13 cellular contexts compared by ENCODE assay signal in genomic region chr2:204282525-204282924, GRCh38.
DNase-seq lines count a peak whose midpoint lies in the region; ATAC-seq and TF ChIP-seq lines count a peak whose summit lies in the region.
"Had no signal": no experiment of that assay in that cellular context is flagged by ENCODE, and none has a peak within 500 bp of the region (broad histone marks: within the 10 kb centered on the region; RNA-seq: fewer than 3 reads in every experiment).

No MANE protein-coding gene starts in this region.

- H3K4me2 ChIP-seq in mesendoderm (ENCODE audit: low read length): no peak overlapping the region

- H3K27ac ChIP-seq in mesendoderm (ENCODE audit: low read depth, low read length): no peak overlapping the region
- H3K27ac ChIP-seq: heart right ventricle had no signal

- no peak overlapping the region for H3K4me3 Mint-ChIP-seq in glutamatergic neuron (ENCODE audit: unreplicated experiment)
- H3K4me3 Mint-ChIP-seq: B cell had no signal

- no peak overlapping the region for H4K8ac ChIP-seq in mesendoderm (ENCODE audit: low read depth, low read length)

- H3K4me3 ChIP-seq in choroid plexus epithelial cell (ENCODE audit: low read depth, low read length) (no peak overlapping the region), mesendoderm (ENCODE audit: low read length) (no peak overlapping the region)
- H3K4me3 ChIP-seq: heart right ventricle had no signal

- H2BK5ac ChIP-seq in mesendoderm (ENCODE audit: low read length): no peak overlapping the region

- no peaks in the 10 kb centered on the region for H3K79me2 ChIP-seq in mesendoderm (ENCODE audit: control insufficient read depth, insufficient read depth, low read length)

- H3K4me1 Mint-ChIP-seq in glutamatergic neuron (ENCODE audit: low read depth, unreplicated experiment): peaks cover 4% of the 10 kb centered on the region
- H3K4me1 Mint-ChIP-seq: B cell had no signal

- H2BK15ac ChIP-seq in mesendoderm (replicated peaks; ENCODE audit: low read depth): peak overlapping the region; percentile 38

- H2AK5ac ChIP-seq in mesendoderm (ENCODE audit: low read length): no peak overlapping the region

- H3K36me3 Mint-ChIP-seq in glutamatergic neuron (ENCODE audit: unreplicated experiment): no peaks in the 10 kb centered on the region
- no peaks in the 10 kb centered on the region for H3K36me3 Mint-ChIP-seq in activated naive CD4-positive, alpha-beta T cell treated with anti-CD3 and anti-CD28 coated beads, Interleukin-2, amount 50 U/mL, for 72 hours

- no peak overlapping the region for H2BK120ac ChIP-seq in mesendoderm (ENCODE audit: low read depth, low read length)

- no peaks in the 10 kb centered on the region for H3K79me1 ChIP-seq in mesendoderm (ENCODE audit: low read length)

- H3K18ac ChIP-seq in mesendoderm (ENCODE audit: low read length): peak overlapping the region; percentile 61

- DNase-seq in choroid plexus epithelial cell (ENCODE audit: low read depth) (peak; percentile 39), mesendoderm (peak; percentile 92), glutamatergic neuron (no peak)
- no peak for DNase-seq in activated naive CD4-positive, alpha-beta T cell treated with anti-CD3 and anti-CD28 coated beads, Interleukin-2, amount 50 U/mL, for 72 hours (ENCODE audit: low spot score in 2 of 2)
- DNase-seq: effector CD8-positive, alpha-beta T cell; heart right ventricle; NCI-H1048; stimulated activated naive CD8-positive, alpha-beta T cell treated with anti-CD3 and anti-CD28 coated beads, Interleukin-15, Interleukin-2, amounts not matched to agents 100 U/mL and 50 U/mL, for 24 hours had no signal

- no CpG with 5 or more reads among the region's 4 CpGs for WGBS in mesendoderm (ENCODE audit: extremely low coverage, insufficient coverage, low lambda C conversion rate)

- no peak overlapping the region for H3K56ac ChIP-seq in mesendoderm (ENCODE audit: low read length)

- H3K4me1 ChIP-seq in mesendoderm (ENCODE audit: control insufficient read depth, low read depth, low read length): peaks cover 7% of the 10 kb centered on the region

- no peak overlapping the region for H3K4ac ChIP-seq in mesendoderm (ENCODE audit: low read depth, low read length)

- H3K27ac Mint-ChIP-seq in glutamatergic neuron (ENCODE audit: unreplicated experiment): no peak overlapping the region
- H3K27ac Mint-ChIP-seq in activated naive CD4-positive, alpha-beta T cell treated with anti-CD3 and anti-CD28 coated beads, Interleukin-2, amount 50 U/mL, for 72 hours: no peak overlapping the region
- H3K27ac Mint-ChIP-seq: B cell had no signal

- H3K9ac ChIP-seq in mesendoderm (ENCODE audit: low read length): no peak overlapping the region

- H3K27me3 ChIP-seq in mesendoderm (ENCODE audit: insufficient read depth, low read length, poor library complexity): no peaks in the 10 kb centered on the region

- TF ChIP-seq CTCF in choroid plexus epithelial cell (conservative IDR thresholded peaks at IDR 0.05; ENCODE audit: low read depth, low read length): no peak
- no peak for TF ChIP-seq CTCF in glutamatergic neuron (IDR thresholded peaks at IDR 0.05; ENCODE audit: partially characterized antibody, unreplicated experiment)

- H3K27me3 Mint-ChIP-seq in glutamatergic neuron (ENCODE audit: unreplicated experiment): no peaks in the 10 kb centered on the region

- no peak overlapping the region for H3K23ac ChIP-seq in mesendoderm (ENCODE audit: low read length)

- H3K36me3 ChIP-seq in mesendoderm (ENCODE audit: control insufficient read depth, insufficient read depth, low read length): no peaks in the 10 kb centered on the region
- H3K36me3 ChIP-seq: heart right ventricle had no signal

- H4K5ac ChIP-seq in mesendoderm (ENCODE audit: low read length): no peak overlapping the region

- peak; percentile 88 for ATAC-seq in GM18508 (IDR thresholded peaks at IDR 0.05; ENCODE audit: insufficient read depth, unreplicated experiment)
- ATAC-seq in HG03175 (IDR thresholded peaks at IDR 0.05; ENCODE audit: unreplicated experiment): peak; percentile 87
- ATAC-seq in GM21529 (IDR thresholded peaks at IDR 0.05; ENCODE audit: unreplicated experiment): no peak
- no peak for ATAC-seq in activated naive CD4-positive, alpha-beta T cell treated with anti-CD3 and anti-CD28 coated beads, Interleukin-2, amount 50 U/mL, for 72 hours
- ATAC-seq in HG02840 (IDR thresholded peaks at IDR 0.05; ENCODE audit: low FRiP score, unreplicated experiment): no peak
- ATAC-seq: heart right ventricle; stimulated activated naive CD8-positive, alpha-beta T cell treated with anti-CD3 and anti-CD28 coated beads, Interleukin-15, Interleukin-2, amounts not matched to agents 100 U/mL and 50 U/mL, for 24 hours had no signal

- no peaks in the 10 kb centered on the region for H3K9me3 Mint-ChIP-seq in glutamatergic neuron (ENCODE audit: unreplicated experiment)
- no peaks in the 10 kb centered on the region for H3K9me3 Mint-ChIP-seq in activated naive CD4-positive, alpha-beta T cell treated with anti-CD3 and anti-CD28 coated beads, Interleukin-2, amount 50 U/mL, for 72 hours

Comparison
In these comparisons a context has a peak if more than half of its experiments do, and no peak if none do; other contexts are left out.
1. ATAC-seq: peak in GM18508 (single experiment) and HG03175 (single experiment); none in GM21529 (single experiment), activated naive CD4-positive, alpha-beta T cell treated with anti-CD3 and anti-CD28 coated beads, Interleukin-2, amount 50 U/mL, for 72 hours (0 of 2) and HG02840 (single experiment).
2. DNase-seq: peak in choroid plexus epithelial cell (single experiment) and mesendoderm (single experiment); none in glutamatergic neuron (single experiment) and activated naive CD4-positive, alpha-beta T cell treated with anti-CD3 and anti-CD28 coated beads, Interleukin-2, amount 50 U/mL, for 72 hours (0 of 2).